Comparison of ENCODE assay signal across 8 cellular contexts in the genomic region with DNA sequence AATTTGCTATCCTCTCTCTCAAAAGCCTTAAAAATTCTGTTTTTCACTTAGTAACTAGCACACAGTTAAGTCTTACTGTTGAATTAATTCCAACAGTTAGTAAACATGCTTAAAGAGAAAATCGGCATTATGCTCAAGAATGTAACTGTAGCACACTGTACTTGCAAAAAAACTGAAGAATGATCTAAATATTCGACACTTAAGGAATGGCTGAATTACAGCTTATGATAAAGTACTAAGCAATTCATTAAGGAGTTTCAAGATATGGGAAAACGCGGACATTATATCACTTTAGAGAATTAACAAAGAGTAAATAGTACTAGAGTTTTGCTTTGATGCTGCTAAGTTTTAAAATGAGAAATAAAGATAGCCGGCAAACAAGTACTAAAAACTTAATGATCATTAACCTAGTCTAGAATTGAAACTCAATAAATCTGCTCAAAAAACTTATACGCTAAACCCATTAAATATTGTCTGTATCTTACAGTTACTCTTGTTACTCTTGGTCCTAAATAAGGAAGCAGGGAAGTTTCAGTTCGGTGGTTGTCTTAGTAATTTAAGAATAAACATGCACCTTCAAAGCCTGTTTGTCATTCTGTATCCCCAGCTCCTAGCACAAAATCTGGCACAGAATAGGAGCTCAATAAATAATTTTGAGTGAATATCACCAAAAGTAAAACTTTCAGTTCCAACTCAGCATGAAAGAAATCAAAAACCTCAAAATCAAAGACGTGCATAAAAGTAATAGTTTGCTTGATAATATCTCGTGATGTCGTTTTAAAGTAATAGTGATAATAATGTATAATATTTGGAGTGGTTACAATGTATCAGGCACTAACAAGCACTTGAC. TPM values are rescaled to one million over a fixed set of nuclear protein-coding genes. Genes with fewer than 3 reads are reported as not detected.
DNase-seq lines count a peak whose midpoint lies in the region; ATAC-seq, FAIRE-seq and TF ChIP-seq lines count a peak whose summit lies in the region.

No MANE protein-coding gene starts in this region.

- no peak for DNase-seq in D721Med (ENCODE audit: insufficient read length, low spot score)
- DNase-seq in body of pancreas: no peak
- DNase-seq in memory B cell (ENCODE audit: low spot score in 2 of 2): peak in 1 of 2 donors; percentile 7
- no peak for DNase-seq in vagina (ENCODE audit: extremely low spot score in 2 of 2)
- no peak for DNase-seq in stimulated activated CD4-positive, alpha-beta T cell treated with anti-CD3 and anti-CD28 coated beads, Interleukin-4, amount 100 ng/mL, for 1 hour
- no peak for DNase-seq in erythroblast (lab: John Stamatoyannopoulos, UW)
- no peak for DNase-seq in cerebellar nuclear complex (lab: John Stamatoyannopoulos, UW)

- H3K9ac ChIP-seq in Loucy (ENCODE audit: low read depth, low read length, poor library complexity, severe bottlenecking): peak overlapping the region; percentile 71

- peak overlapping the region; percentile 83 for H3K4me2 ChIP-seq in Loucy (ENCODE audit: low read depth, low read length, poor library complexity, severe bottlenecking)

- no peaks in the 10 kb centered on the region for H3K9me2 ChIP-seq in Loucy (replicated peaks; ENCODE audit: low read depth, low read length)

- H3K9me3 ChIP-seq in Loucy (ENCODE audit: insufficient read depth, low read depth, low read length) (no peaks in the 10 kb centered on the region), body of pancreas (no peaks in the 10 kb centered on the region), vagina (no peaks in the 10 kb centered on the region)

- intact Hi-C loops in body of pancreas (cut with DNase I) (no loop called here), vagina (cut with DNase I) (no loop called here)

- ATAC-seq in body of pancreas (no peak), memory B cell (ENCODE audit: low read depth) (peak; percentile 31)

- peak overlapping the region; percentile 95 for H3K4me3 Mint-ChIP-seq in memory B cell

- H3K27me3 ChIP-seq in Loucy (ENCODE audit: insufficient read depth, low read length, poor library complexity, severe bottlenecking) (no peaks in the 10 kb centered on the region), body of pancreas (no peaks in the 10 kb centered on the region), vagina (no peaks in the 10 kb centered on the region)

- H3K4me3 ChIP-seq in Loucy (ENCODE audit: low read length, poor library complexity, severe bottlenecking) (peak overlapping the region; percentile 92), body of pancreas (peak overlapping the region; percentile 50 to 79), vagina (peak overlapping the region; percentile 64 to 68)

- WGBS in body of pancreas, 2 donors: 4 to 7% methylated on average over 10 of the region's 10 CpGs

- TF ChIP-seq POLR2A in body of pancreas (IDR thresholded peaks at IDR 0.05) (no peak), vagina (IDR thresholded peaks at IDR 0.05) (no peak), erythroblast (IDR thresholded peaks at IDR 0.05; ENCODE audit: low read length) (no peak)

- H3F3A ChIP-seq in Loucy (ENCODE audit: low read depth): no peaks in the 10 kb centered on the region; the same call in 1 of the 2 replicates

- H3K9me3 Mint-ChIP-seq in memory B cell: no peaks in the 10 kb centered on the region

- TF ChIP-seq CTCF in D721Med (IDR thresholded peaks at IDR 0.05; ENCODE audit: insufficient read depth, missing control alignments) (no peak), Loucy (conservative IDR thresholded peaks at IDR 0.05; ENCODE audit: low read length) (no peak; the same call in 1 of the 2 replicates), body of pancreas (IDR thresholded peaks at IDR 0.05) (no peak), vagina (IDR thresholded peaks at IDR 0.05) (no peak)

- H3K36me3 ChIP-seq in Loucy (ENCODE audit: insufficient read depth, low read length) (no peaks in the 10 kb centered on the region), body of pancreas (replicated peaks in 1 of 2; ENCODE audit: insufficient read depth in 1 of 2, low read depth in 2 of 2) (no peaks in the 10 kb centered on the region), vagina (no peaks in the 10 kb centered on the region)

- H3K27me3 Mint-ChIP-seq in memory B cell: no peaks in the 10 kb centered on the region

- FAIRE-seq in D721Med (lab: Jason Lieb, UNC): peak; percentile 48

- peak overlapping the region; percentile 98 for H3K27ac Mint-ChIP-seq in memory B cell

- peaks cover 31% of the 10 kb centered on the region for H3K4me1 ChIP-seq in Loucy (ENCODE audit: insufficient read depth, low read length, poor library complexity, severe bottlenecking)
- H3K4me1 ChIP-seq in body of pancreas: peaks cover 15% of the 10 kb centered on the region
- peaks cover 25% of the 10 kb centered on the region for H3K4me1 ChIP-seq in vagina

- H3K27ac ChIP-seq in body of pancreas (peak overlapping the region; percentile 88 to 96 (median 94)), vagina (peak overlapping the region; percentile 92)

- H4K20me1 ChIP-seq in Loucy (ENCODE audit: insufficient read depth, low read length, poor library complexity, severe bottlenecking): no peaks in the 10 kb centered on the region

- H3K4me1 Mint-ChIP-seq in memory B cell: peaks cover 16% of the 10 kb centered on the region

- peaks cover 29% of the 10 kb centered on the region for H3K79me2 ChIP-seq in Loucy (ENCODE audit: insufficient read depth, low read length)

- H2AFZ ChIP-seq in Loucy (ENCODE audit: low read length): no peak overlapping the region

- H3K36me3 Mint-ChIP-seq in memory B cell: no peaks in the 10 kb centered on the region

RNA-seq across cellular contexts. Expression of a gene that starts 1.2 kb away (rescaled TPM):
- total RNA-seq in body of pancreas (1 to 10 TPM; 7.3 to 7.5 TPM), vagina (6.1 TPM)

RNA-seq across cellular contexts. Expression of a gene that starts 27.8 kb away (rescaled TPM):
- total RNA-seq in body of pancreas (1,000 to 10,000 TPM in 1 of 2 donors, 100 to 1,000 TPM in 1; 539 to 1,025 TPM), vagina (2,692 TPM)
